17 cellular contexts compared by ENCODE assay signal in genomic region chr12:91037301-91037700, GRCh38. TPM values are rescaled to one million over a fixed set of nuclear protein-coding genes. Genes with fewer than 3 reads are reported as not detected.
"Had no signal": no experiment of that assay in that cellular context is flagged by ENCODE, and none has a peak within 500 bp of the region (broad histone marks: within the 10 kb centered on the region; RNA-seq: fewer than 3 reads in every experiment).

No MANE protein-coding gene starts in this region.

- H3K4me1 ChIP-seq: heart left ventricle, stomach had no signal

- H3K27me3 Mint-ChIP-seq: activated CD4-positive, alpha-beta T cell treated with anti-CD3 and anti-CD28 coated beads, Interleukin-2, amount 10 ng/mL, durations not matched to agents 7 days and 5 days; effector memory CD8-positive, alpha-beta T cell had no signal

- H3K36me3 Mint-ChIP-seq: memory B cell had no signal

- ATAC-seq: effector memory CD8-positive, alpha-beta T cell; heart left ventricle had no signal

- H3K27ac ChIP-seq: coronary artery, ovary, stomach had no signal

- FAIRE-seq: frontal cortex, islet of Langerhans had no signal

- H3K4me1 Mint-ChIP-seq: activated CD4-positive, alpha-beta T cell treated with anti-CD3 and anti-CD28 coated beads, Interleukin-2, amount 10 ng/mL, durations not matched to agents 7 days and 5 days; memory B cell; neural crest cell had no signal

- H3K4me3 ChIP-seq: coronary artery, heart left ventricle, ovary, stomach had no signal

- H3K27me3 ChIP-seq: heart left ventricle, ovary, stomach had no signal

- H3K9me3 Mint-ChIP-seq: activated CD4-positive, alpha-beta T cell treated with anti-CD3 and anti-CD28 coated beads, Interleukin-2, amount 10 ng/mL, durations not matched to agents 7 days and 5 days; activated T-helper 2 cell treated with anti-CD3 and anti-CD28 coated beads, Interferon-gamma antibody, Interleukin-2, Interleukin-4, amounts not matched to agents 10 μg/mL and 5 μg/mL and 100 μg/mL, durations not matched to agents 14 hours and 24 hours and 36 hours; effector memory CD8-positive, alpha-beta T cell; memory B cell had no signal

- DNase-seq: activated CD4-positive, alpha-beta T cell treated with anti-CD3 and anti-CD28 coated beads, Interleukin-2, amount 10 ng/mL, durations not matched to agents 7 days and 5 days; activated CD4-positive, CD25-positive, alpha-beta regulatory T cell; activated naive CD4-positive, alpha-beta T cell treated with anti-CD3 and anti-CD28 coated beads, Interleukin-2, amount 50 U/mL, for 16 hours; central memory CD4-positive, alpha-beta T cell; effector memory CD8-positive, alpha-beta T cell; heart left ventricle; ovary; stomach; T-helper 2 cell had no signal

- H3K36me3 ChIP-seq: heart left ventricle, ovary, stomach had no signal

- H3K9me3 ChIP-seq: heart left ventricle, ovary, stomach had no signal

- H3K4me3 Mint-ChIP-seq: activated CD4-positive, alpha-beta T cell treated with anti-CD3 and anti-CD28 coated beads, Interleukin-2, amount 10 ng/mL, durations not matched to agents 7 days and 5 days; effector memory CD8-positive, alpha-beta T cell; memory B cell; neural crest cell had no signal

- H3K27ac Mint-ChIP-seq: activated CD4-positive, alpha-beta T cell treated with anti-CD3 and anti-CD28 coated beads, Interleukin-2, amount 10 ng/mL, durations not matched to agents 7 days and 5 days; activated T-helper 2 cell treated with anti-CD3 and anti-CD28 coated beads, Interferon-gamma antibody, Interleukin-2, Interleukin-4, amounts not matched to agents 10 μg/mL and 5 μg/mL and 100 μg/mL, durations not matched to agents 14 hours and 24 hours and 36 hours; effector memory CD8-positive, alpha-beta T cell; memory B cell had no signal

RNA-seq across cellular contexts. Expression of gene KERA, which starts 20.5 kb away (rescaled TPM):
- total RNA-seq: activated CD4-positive, alpha-beta T cell treated with anti-CD3 and anti-CD28 coated beads, Interleukin-2, amount 10 ng/mL, durations not matched to agents 7 days and 5 days; activated T-helper 2 cell treated with anti-CD3 and anti-CD28 coated beads, Interferon-gamma antibody, Interleukin-2, Interleukin-4, amounts not matched to agents 10 μg/mL and 5 μg/mL and 100 μg/mL, durations not matched to agents 14 hours and 24 hours and 36 hours; epithelial cell of proximal tubule; heart left ventricle; neural crest cell; renal cortical epithelial cell had no signal

RNA-seq across cellular contexts. Expression of gene EPYC, which starts 32.5 kb away (rescaled TPM):
- total RNA-seq: activated CD4-positive, alpha-beta T cell treated with anti-CD3 and anti-CD28 coated beads, Interleukin-2, amount 10 ng/mL, durations not matched to agents 7 days and 5 days; activated T-helper 2 cell treated with anti-CD3 and anti-CD28 coated beads, Interferon-gamma antibody, Interleukin-2, Interleukin-4, amounts not matched to agents 10 μg/mL and 5 μg/mL and 100 μg/mL, durations not matched to agents 14 hours and 24 hours and 36 hours; epithelial cell of proximal tubule; frontal cortex; heart left ventricle; neural crest cell; renal cortical epithelial cell; stomach had no signal
